Comparison of ENCODE assay signal across 11 cellular contexts in genomic region chr9:21305213-21305612, GRCh38. TPM values are rescaled to one million over a fixed set of nuclear protein-coding genes. Genes with fewer than 3 reads are reported as not detected.
"Had no signal": no experiment of that assay in that cellular context is flagged by ENCODE, and none has a peak within 500 bp of the region (broad histone marks: within the 10 kb centered on the region; RNA-seq: fewer than 3 reads in every experiment).

TSS of gene IFNA5 (minus strand) at chr9:21305313. CDS start at chr9:21305256, 57 bp downstream.

- H3K9ac ChIP-seq: KMS-11 had no signal

- H3K4me3 ChIP-seq: K562 had no signal

- H3K4me2 ChIP-seq: KMS-11 had no signal

- FAIRE-seq: HepG2, HTR-8/SVneo, K562 had no signal

- DNase-seq: IMR-90, KBM-7, KG1 had no signal

- ATAC-seq: HepG2, K562 had no signal

- H3K27ac ChIP-seq: HL-60, KMS-11 had no signal

RNA-seq across cellular contexts. Expression of gene IFNA5, which starts in this region (rescaled TPM):
- total RNA-seq: HepG2, HT-29, HT1080, IMR-90, K562 had no signal
- polyA plus RNA-seq: HepG2, IgD-negative memory B cell, IMR-90, K562 had no signal
